ENCODE assay signal across 2 cellular contexts in the genomic region with DNA sequence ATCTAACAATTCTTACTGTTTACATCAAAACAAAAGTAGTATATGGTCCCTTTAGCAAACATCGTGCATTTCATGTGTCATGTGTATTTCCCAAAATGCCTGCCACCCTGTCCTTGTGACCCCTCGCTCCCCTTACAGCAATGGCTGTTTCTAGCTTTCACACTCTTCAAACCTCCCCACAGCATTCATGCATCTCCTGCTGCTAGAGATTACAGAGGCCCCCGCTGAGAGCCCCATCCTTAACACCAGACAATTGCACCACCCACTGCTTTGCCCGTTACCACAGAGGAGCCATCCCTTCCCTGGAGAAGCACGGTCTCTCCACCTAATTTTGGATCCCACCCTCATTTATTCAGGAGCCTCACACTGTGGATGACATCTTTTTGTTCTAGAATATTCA.
TF ChIP-seq lines count a peak whose summit lies in the region.

No MANE protein-coding gene starts in this region.

TF ChIP-seq in GM23338, 12 proteins besides CTCF, POLR2A, EP300 and RAD21 (continued from another document):
- TF ChIP-seq, protein P1, sequence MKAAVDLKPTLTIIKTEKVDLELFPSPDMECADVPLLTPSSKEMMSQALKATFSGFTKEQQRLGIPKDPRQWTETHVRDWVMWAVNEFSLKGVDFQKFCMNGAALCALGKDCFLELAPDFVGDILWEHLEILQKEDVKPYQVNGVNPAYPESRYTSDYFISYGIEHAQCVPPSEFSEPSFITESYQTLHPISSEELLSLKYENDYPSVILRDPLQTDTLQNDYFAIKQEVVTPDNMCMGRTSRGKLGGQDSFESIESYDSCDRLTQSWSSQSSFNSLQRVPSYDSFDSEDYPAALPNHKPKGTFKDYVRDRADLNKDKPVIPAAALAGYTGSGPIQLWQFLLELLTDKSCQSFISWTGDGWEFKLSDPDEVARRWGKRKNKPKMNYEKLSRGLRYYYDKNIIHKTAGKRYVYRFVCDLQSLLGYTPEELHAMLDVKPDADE (IDR thresholded peaks at IDR 0.05): no peak
- TF ChIP-seq ZNF114 (CRISPR knock-in tag; IDR thresholded peaks at IDR 0.05) (no peak), CREB1 (CRISPR knock-in tag; IDR thresholded peaks at IDR 0.05; ENCODE audit: low read depth) (no peak), ZNF331 (CRISPR knock-in tag; IDR thresholded peaks at IDR 0.05; ENCODE audit: low read depth) (no peak), POLR2AphosphoS5 (IDR thresholded peaks at IDR 0.05; ENCODE audit: low read depth) (no peak), EZH2 (IDR thresholded peaks at IDR 0.05; ENCODE audit: low read depth, unreplicated experiment) (no peak), JUNB (IDR thresholded peaks at IDR 0.05; ENCODE audit: unreplicated experiment) (no peak), STAT1 (IDR thresholded peaks at IDR 0.05; ENCODE audit: unreplicated experiment) (no peak)
- TF ChIP-seq, protein P2, sequence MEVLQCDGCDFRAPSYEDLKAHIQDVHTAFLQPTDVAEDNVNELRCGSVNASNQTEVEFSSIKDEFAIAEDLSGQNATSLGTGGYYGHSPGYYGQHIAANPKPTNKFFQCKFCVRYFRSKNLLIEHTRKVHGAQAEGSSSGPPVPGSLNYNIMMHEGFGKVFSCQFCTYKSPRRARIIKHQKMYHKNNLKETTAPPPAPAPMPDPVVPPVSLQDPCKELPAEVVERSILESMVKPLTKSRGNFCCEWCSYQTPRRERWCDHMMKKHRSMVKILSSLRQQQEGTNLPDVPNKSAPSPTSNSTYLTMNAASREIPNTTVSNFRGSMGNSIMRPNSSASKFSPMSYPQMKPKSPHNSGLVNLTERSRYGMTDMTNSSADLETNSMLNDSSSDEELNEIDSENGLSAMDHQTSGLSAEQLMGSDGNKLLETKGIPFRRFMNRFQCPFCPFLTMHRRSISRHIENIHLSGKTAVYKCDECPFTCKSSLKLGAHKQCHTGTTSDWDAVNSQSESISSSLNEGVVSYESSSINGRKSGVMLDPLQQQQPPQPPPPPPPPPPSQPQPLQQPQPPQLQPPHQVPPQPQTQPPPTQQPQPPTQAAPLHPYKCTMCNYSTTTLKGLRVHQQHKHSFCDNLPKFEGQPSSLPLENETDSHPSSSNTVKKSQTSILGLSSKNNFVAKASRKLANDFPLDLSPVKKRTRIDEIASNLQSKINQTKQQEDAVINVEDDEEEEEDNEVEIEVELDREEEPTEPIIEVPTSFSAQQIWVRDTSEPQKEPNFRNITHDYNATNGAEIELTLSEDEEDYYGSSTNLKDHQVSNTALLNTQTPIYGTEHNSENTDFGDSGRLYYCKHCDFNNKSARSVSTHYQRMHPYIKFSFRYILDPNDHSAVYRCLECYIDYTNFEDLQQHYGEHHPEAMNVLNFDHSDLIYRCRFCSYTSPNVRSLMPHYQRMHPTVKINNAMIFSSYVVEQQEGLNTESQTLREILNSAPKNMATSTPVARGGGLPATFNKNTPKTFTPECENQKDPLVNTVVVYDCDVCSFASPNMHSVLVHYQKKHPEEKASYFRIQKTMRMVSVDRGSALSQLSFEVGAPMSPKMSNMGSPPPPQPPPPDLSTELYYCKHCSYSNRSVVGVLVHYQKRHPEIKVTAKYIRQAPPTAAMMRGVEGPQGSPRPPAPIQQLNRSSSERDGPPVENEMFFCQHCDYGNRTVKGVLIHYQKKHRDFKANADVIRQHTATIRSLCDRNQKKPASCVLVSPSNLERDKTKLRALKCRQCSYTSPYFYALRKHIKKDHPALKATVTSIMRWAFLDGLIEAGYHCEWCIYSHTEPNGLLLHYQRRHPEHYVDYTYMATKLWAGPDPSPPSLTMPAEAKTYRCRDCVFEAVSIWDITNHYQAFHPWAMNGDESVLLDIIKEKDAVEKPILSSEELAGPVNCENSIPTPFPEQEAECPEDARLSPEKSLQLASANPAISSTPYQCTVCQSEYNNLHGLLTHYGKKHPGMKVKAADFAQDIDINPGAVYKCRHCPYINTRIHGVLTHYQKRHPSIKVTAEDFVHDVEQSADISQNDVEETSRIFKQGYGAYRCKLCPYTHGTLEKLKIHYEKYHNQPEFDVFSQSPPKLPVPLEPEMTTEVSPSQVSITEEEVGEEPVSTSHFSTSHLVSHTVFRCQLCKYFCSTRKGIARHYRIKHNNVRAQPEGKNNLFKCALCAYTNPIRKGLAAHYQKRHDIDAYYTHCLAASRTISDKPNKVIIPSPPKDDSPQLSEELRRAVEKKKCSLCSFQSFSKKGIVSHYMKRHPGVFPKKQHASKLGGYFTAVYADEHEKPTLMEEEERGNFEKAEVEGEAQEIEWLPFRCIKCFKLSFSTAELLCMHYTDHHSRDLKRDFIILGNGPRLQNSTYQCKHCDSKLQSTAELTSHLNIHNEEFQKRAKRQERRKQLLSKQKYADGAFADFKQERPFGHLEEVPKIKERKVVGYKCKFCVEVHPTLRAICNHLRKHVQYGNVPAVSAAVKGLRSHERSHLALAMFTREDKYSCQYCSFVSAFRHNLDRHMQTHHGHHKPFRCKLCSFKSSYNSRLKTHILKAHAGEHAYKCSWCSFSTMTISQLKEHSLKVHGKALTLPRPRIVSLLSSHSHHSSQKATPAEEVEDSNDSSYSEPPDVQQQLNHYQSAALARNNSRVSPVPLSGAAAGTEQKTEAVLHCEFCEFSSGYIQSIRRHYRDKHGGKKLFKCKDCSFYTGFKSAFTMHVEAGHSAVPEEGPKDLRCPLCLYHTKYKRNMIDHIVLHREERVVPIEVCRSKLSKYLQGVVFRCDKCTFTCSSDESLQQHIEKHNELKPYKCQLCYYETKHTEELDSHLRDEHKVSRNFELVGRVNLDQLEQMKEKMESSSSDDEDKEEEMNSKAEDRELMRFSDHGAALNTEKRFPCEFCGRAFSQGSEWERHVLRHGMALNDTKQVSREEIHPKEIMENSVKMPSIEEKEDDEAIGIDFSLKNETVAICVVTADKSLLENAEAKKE (CRISPR knock-in tag; IDR thresholded peaks at IDR 0.05): no peak
- TF ChIP-seq, protein P3, sequence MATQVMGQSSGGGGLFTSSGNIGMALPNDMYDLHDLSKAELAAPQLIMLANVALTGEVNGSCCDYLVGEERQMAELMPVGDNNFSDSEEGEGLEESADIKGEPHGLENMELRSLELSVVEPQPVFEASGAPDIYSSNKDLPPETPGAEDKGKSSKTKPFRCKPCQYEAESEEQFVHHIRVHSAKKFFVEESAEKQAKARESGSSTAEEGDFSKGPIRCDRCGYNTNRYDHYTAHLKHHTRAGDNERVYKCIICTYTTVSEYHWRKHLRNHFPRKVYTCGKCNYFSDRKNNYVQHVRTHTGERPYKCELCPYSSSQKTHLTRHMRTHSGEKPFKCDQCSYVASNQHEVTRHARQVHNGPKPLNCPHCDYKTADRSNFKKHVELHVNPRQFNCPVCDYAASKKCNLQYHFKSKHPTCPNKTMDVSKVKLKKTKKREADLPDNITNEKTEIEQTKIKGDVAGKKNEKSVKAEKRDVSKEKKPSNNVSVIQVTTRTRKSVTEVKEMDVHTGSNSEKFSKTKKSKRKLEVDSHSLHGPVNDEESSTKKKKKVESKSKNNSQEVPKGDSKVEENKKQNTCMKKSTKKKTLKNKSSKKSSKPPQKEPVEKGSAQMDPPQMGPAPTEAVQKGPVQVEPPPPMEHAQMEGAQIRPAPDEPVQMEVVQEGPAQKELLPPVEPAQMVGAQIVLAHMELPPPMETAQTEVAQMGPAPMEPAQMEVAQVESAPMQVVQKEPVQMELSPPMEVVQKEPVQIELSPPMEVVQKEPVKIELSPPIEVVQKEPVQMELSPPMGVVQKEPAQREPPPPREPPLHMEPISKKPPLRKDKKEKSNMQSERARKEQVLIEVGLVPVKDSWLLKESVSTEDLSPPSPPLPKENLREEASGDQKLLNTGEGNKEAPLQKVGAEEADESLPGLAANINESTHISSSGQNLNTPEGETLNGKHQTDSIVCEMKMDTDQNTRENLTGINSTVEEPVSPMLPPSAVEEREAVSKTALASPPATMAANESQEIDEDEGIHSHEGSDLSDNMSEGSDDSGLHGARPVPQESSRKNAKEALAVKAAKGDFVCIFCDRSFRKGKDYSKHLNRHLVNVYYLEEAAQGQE (IDR thresholded peaks at IDR 0.05; ENCODE audit: unreplicated experiment): no peak

TF ChIP-seq in HEK293, 187 proteins besides CTCF, POLR2A, EP300 and RAD21:
- TF ChIP-seq, protein P4, sequence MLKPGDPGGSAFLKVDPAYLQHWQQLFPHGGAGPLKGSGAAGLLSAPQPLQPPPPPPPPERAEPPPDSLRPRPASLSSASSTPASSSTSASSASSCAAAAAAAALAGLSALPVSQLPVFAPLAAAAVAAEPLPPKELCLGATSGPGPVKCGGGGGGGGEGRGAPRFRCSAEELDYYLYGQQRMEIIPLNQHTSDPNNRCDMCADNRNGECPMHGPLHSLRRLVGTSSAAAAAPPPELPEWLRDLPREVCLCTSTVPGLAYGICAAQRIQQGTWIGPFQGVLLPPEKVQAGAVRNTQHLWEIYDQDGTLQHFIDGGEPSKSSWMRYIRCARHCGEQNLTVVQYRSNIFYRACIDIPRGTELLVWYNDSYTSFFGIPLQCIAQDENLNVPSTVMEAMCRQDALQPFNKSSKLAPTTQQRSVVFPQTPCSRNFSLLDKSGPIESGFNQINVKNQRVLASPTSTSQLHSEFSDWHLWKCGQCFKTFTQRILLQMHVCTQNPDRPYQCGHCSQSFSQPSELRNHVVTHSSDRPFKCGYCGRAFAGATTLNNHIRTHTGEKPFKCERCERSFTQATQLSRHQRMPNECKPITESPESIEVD (tag by site-specific recombination; IDR thresholded peaks at IDR 0.05): no peak
- TF ChIP-seq ZIC2 (tag by site-specific recombination; IDR thresholded peaks at IDR 0.05): peak; percentile 54; the same call in 1 of the 2 replicates
